ENCODE assay signal across 25 cellular contexts in genomic region chr10:37752309-37752875, GRCh38.
"Had no signal": no experiment of that assay in that cellular context is flagged by ENCODE, and none has a peak within 500 bp of the region (broad histone marks: within the 10 kb centered on the region; RNA-seq: fewer than 3 reads in every experiment).

No MANE protein-coding gene starts in this region.

- H3K4me3 ChIP-seq: PC-9, SJCRH30 had no signal

- H2AFZ ChIP-seq: PC-9 had no signal

- FAIRE-seq: astrocyte, colon had no signal

- H3K4me2 ChIP-seq: PC-9 had no signal

- H3K27me3 ChIP-seq: SJCRH30 had no signal

- H3K27ac ChIP-seq: PC-9, SJCRH30 had no signal

- DNase-seq: activated CD4-positive, alpha-beta T cell treated with anti-CD3 and anti-CD28 coated beads for 48 hours; activated CD4-positive, alpha-beta T cell treated with anti-CD3 and anti-CD28 coated beads, Interleukin-2, amount 50 U/mL, for 4 hours; activated CD4-positive, CD25-positive, alpha-beta regulatory T cell treated with anti-CD3 and anti-CD28 coated beads, Interleukin-2, amount 50 U/mL, for 72 hours; activated CD8-positive, alpha-beta memory T cell treated with anti-CD3 and anti-CD28 coated beads, Interleukin-2, amount 50 U/mL, for 48 hours; activated CD8-positive, alpha-beta T cell treated with anti-CD3 and anti-CD28 coated beads, Interleukin-2, amount 10 ng/mL, durations not matched to agents 7 days and 5 days; activated naive CD8-positive, alpha-beta T cell treated with anti-CD3 and anti-CD28 coated beads, Interleukin-2, amount 50 U/mL, for 24 hours; activated T-cell treated with anti-CD3 and anti-CD28 coated beads, Interleukin-2, amount 50 U/mL, for 1 hour; amniotic stem cell; KG1; NCI-H1092 treated with DMSO at 0.1 percent for 48 hours; NCI-H1417 treated with DMSO at 0.1 percent for 48 hours; NCI-H1694; NCI-H2081; NCI-H510A treated with DMSO at 0.1 percent for 48 hours; NCI-H69; NK-92 treated with Interleukin-12 subunit alpha and Interleukin-12 subunit beta, amount 100 ng/mL, for 24 hours; PC-9; Right ventricle myocardium superior; RPMI8226; SJCRH30 had no signal

- H3K4me1 ChIP-seq: SJCRH30 had no signal

- H3K36me3 ChIP-seq: SJCRH30 had no signal

- H3K9me3 ChIP-seq: SJCRH30 had no signal

- ATAC-seq: activated CD8-positive, alpha-beta T cell treated with anti-CD3 and anti-CD28 coated beads, Interleukin-2, amount 10 ng/mL, durations not matched to agents 7 days and 5 days; activated naive CD4-positive, alpha-beta T cell treated with anti-CD3 and anti-CD28 coated beads, Interleukin-2, amount 50 U/mL, for 72 hours; activated naive CD8-positive, alpha-beta T cell treated with anti-CD3 and anti-CD28 coated beads, Interleukin-2, amount 50 U/mL, for 24 hours; SK-N-SH treated with all-trans-retinoic acid at 6 μM for 48 hours; WTC11 had no signal
